Comparison of ENCODE assay signal across 9 cellular contexts in the genomic region with DNA sequence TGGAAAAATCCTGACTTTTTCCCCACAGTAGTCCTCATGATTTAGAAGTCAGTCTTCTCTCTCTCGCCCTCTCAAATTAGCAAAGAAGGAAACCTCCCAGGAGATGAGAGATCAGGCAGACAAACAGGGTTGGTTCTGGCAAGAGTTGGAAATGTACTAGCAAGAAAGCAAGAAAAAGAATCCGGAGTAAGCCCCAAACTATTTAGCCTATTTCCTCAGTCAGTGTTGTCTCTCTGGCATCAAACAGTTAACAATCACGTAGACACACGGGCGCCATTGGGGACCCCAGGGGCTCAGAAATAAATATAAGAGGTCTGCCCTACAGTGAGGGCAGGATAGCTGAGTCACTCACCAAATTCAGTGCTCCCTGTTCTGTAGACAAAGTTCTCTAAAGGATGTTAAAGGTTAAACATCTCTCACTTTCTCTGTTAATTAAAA. TPM values are rescaled to one million over a fixed set of nuclear protein-coding genes. Genes with fewer than 3 reads are reported as not detected.
DNase-seq lines count a peak whose midpoint lies in the region; ATAC-seq and TF ChIP-seq lines count a peak whose summit lies in the region.
"Had no signal": no experiment of that assay in that cellular context is flagged by ENCODE, and none has a peak within 500 bp of the region (broad histone marks: within the 10 kb centered on the region; RNA-seq: fewer than 3 reads in every experiment).

No MANE protein-coding gene starts in this region.

- H3K27ac Mint-ChIP-seq in MCF 10A (ENCODE audit: low read depth, unreplicated experiment): peak overlapping the region; percentile 74
- H3K27ac Mint-ChIP-seq in nephron: peak overlapping the region; percentile 96 to 99 (median 97)

- H3K4me1 ChIP-seq in mammary epithelial cell (ENCODE audit: insufficient read depth, low read length) (peaks cover 17% of the 10 kb centered on the region), esophagus muscularis mucosa (peaks cover 51 to 68% (median 64%) of the 10 kb centered on the region in 4 donors), uterus (peaks cover 0 to 4% of the 10 kb centered on the region in 2 donors)

- no peak overlapping the region for H2AFZ ChIP-seq in mammary epithelial cell (ENCODE audit: low read depth, low read length)

- no TSS peak for BruUV-seq in MCF 10A (replicated peaks; lab: Mats Ljungman, UMichigan)
- no TSS peak for BruUV-seq in mammary epithelial cell (replicated peaks; lab: Mats Ljungman, UMichigan)

- no peaks in the 10 kb centered on the region for H4K20me1 ChIP-seq in mammary epithelial cell (ENCODE audit: insufficient read depth, low read length)

- WGBS in mammary epithelial cell (ENCODE audit: low coverage, missing lambda C conversion rate): 94% methylated on average over 5 of the region's 5 CpGs
- 14% methylated on average over 5 of the region's 5 CpGs for WGBS in esophagus muscularis mucosa

- H3K27me3 ChIP-seq in mammary epithelial cell (ENCODE audit: insufficient read depth, low read length) (no peaks in the 10 kb centered on the region), esophagus muscularis mucosa (no peaks in the 10 kb centered on the region), uterus (no peaks in the 10 kb centered on the region)

- H3K4me1 Mint-ChIP-seq in MCF 10A (ENCODE audit: insufficient read depth, unreplicated experiment): peaks cover 28% of the 10 kb centered on the region
- peaks cover 58% of the 10 kb centered on the region for H3K4me1 Mint-ChIP-seq in nephron

- intact Hi-C loops in MCF 10A (cut with micrococcal nuclease): no loop called here
- intact Hi-C loops in mammary epithelial cell (cut with micrococcal nuclease): no loop called here
- intact Hi-C loops in esophagus muscularis mucosa (cut with DNase I): no loop called here
- intact Hi-C loops in uterus (cut with DNase I; ENCODE audit: low total_unique reads): no loop called here

- TF ChIP-seq POLR2A in esophagus muscularis mucosa (IDR thresholded peaks at IDR 0.05; ENCODE audit: low read depth) (no peak), uterus (IDR thresholded peaks at IDR 0.05) (no peak)

- no peaks in the 10 kb centered on the region for H3K9me3 Mint-ChIP-seq in MCF 10A (ENCODE audit: unreplicated experiment)
- H3K9me3 Mint-ChIP-seq in nephron: no peaks in the 10 kb centered on the region

- H3K4me3 ChIP-seq in mammary epithelial cell (replicated peaks in 1 of 3; ENCODE audit: insufficient read depth in 1 of 3, low read depth in 2 of 3, low read length in 3 of 3): no peak overlapping the region
- H3K4me3 ChIP-seq in esophagus muscularis mucosa: peak overlapping the region; percentile 12 to 37 (median 25)
- no peak overlapping the region for H3K4me3 ChIP-seq in uterus

- H3K4me2 ChIP-seq in mammary epithelial cell (ENCODE audit: insufficient read depth, low read depth, low read length): no peak overlapping the region

- H3K79me2 ChIP-seq in mammary epithelial cell (ENCODE audit: insufficient read depth, low read length): no peaks in the 10 kb centered on the region

- no peaks in the 10 kb centered on the region for H3K27me3 Mint-ChIP-seq in MCF 10A (ENCODE audit: insufficient read depth, unreplicated experiment)
- no peaks in the 10 kb centered on the region for H3K27me3 Mint-ChIP-seq in nephron (ENCODE audit: low read depth)

- H3K36me3 ChIP-seq in mammary epithelial cell (ENCODE audit: insufficient read depth, low read length) (no peaks in the 10 kb centered on the region), esophagus muscularis mucosa (no peaks in the 10 kb centered on the region), uterus (no peaks in the 10 kb centered on the region)

- H3K36me3 Mint-ChIP-seq in MCF 10A (ENCODE audit: insufficient read depth, unreplicated experiment) (peaks cover 4% of the 10 kb centered on the region), nephron (ENCODE audit: low read depth) (no peaks in the 10 kb centered on the region)

- POLR2A ChIA-PET in MCF 10A (lab: Yijun Ruan, JAX): interaction anchor here (0.8 to 2.4 kb wide), 4 partner anchors 12 to 151 kb away, joined by 3 to 6 read pairs (median 3); partner anchors contain the start of genes CFAP68, CRYAB and NKAPD1

- H3K4me3 Mint-ChIP-seq in MCF 10A (ENCODE audit: unreplicated experiment) (no peak overlapping the region), nephron (peak overlapping the region; percentile 51 to 64 (median 52))

- DNase-seq in MCF 10A (ENCODE audit: unreplicated experiment): no peak
- no peak for DNase-seq in mammary epithelial cell
- DNase-seq in esophagus muscularis mucosa (ENCODE audit: extremely low spot score): peak; percentile 78
- DNase-seq in uterus: no peak
- no peak for DNase-seq in AML-193 (lab: John Stamatoyannopoulos, UW)
- DNase-seq in NCI-H2081 treated with DMSO at 0.1 percent for 48 hours (lab: John Stamatoyannopoulos, UW): no peak
- DNase-seq: activated naive CD4-positive, alpha-beta T cell treated with anti-CD3 and anti-CD28 coated beads, Interleukin-2, amount 50 U/mL, for 16 hours had no signal

- TF ChIP-seq EP300 in esophagus muscularis mucosa (IDR thresholded peaks at IDR 0.05): no peak

- in situ Hi-C loops in mammary epithelial cell (cut with MboI; ENCODE audit: low sequenced_read_pairs in 2 of 2): no loop called here

- no peak for ATAC-seq in HG02981 (IDR thresholded peaks at IDR 0.05; ENCODE audit: unreplicated experiment)

- H3K27ac ChIP-seq in mammary epithelial cell (ENCODE audit: insufficient read depth, low read depth, low read length) (no peak overlapping the region), esophagus muscularis mucosa (replicated peaks in 1 of 4) (peak overlapping the region; percentile 87 to 93 (median 92)), uterus (peak overlapping the region; percentile 87 to 94)

- CTCF ChIA-PET in MCF 10A (lab: Yijun Ruan, JAX) (interaction anchor here (0.5 to 0.6 kb wide), 2 partner anchors 20 to 161 kb away, joined by 3 to 5 read pairs; no protein-coding TSS in a partner anchor), mammary epithelial cell (lab: Charles Lee; ENCODE audit: low non-redundant PET) (no interaction called here)

- TF ChIP-seq CTCF in MCF 10A (IDR thresholded peaks at IDR 0.05; ENCODE audit: unreplicated experiment): no peak
- no peak for TF ChIP-seq CTCF in mammary epithelial cell (conservative IDR thresholded peaks at IDR 0.05 in 1 of 2, IDR thresholded peaks at IDR 0.05 in 1 of 2; ENCODE audit: extremely low read depth in 1 of 2, insufficient read depth in 1 of 2, low read depth in 1 of 2, low read length in 2 of 2)
- no peak for TF ChIP-seq CTCF in esophagus muscularis mucosa (IDR thresholded peaks at IDR 0.05)
- TF ChIP-seq CTCF in nephron (IDR thresholded peaks at IDR 0.05; ENCODE audit: unreplicated experiment in 3 of 3): no peak
- TF ChIP-seq CTCF in uterus (IDR thresholded peaks at IDR 0.05): no peak

- dilution Hi-C loops in mammary epithelial cell (cut with HindIII; ENCODE audit: low sequenced_read_pairs): loop anchor here (10.0 kb wide), 1 partner anchor 61 kb away; no protein-coding TSS in a partner anchor

- no peak overlapping the region for H3K9ac ChIP-seq in mammary epithelial cell (ENCODE audit: insufficient read depth, low read length)

- H3K9me3 ChIP-seq in mammary epithelial cell (replicated peaks; ENCODE audit: insufficient read depth, low read length) (no peaks in the 10 kb centered on the region), esophagus muscularis mucosa (no peaks in the 10 kb centered on the region), uterus (no peaks in the 10 kb centered on the region)

RNA-seq across cellular contexts. Expression of gene C11orf52, which starts 4.7 kb away (rescaled TPM):
- total RNA-seq in MCF 10A (2022) (1.3 and 2.0 TPM in 2 replicates), mammary epithelial cell (1 to 10 TPM in 1 of 2 donors, under 1 TPM in 1; 0.67 to 1.6 TPM), esophagus muscularis mucosa (1 to 10 TPM; 1.8 to 6.9 (median 2.9) TPM), uterus (1 to 10 TPM in 2 of 4 donors, not detected in 2; 1.6 to 2.4 TPM)
- 1.5 TPM for polyA plus RNA-seq in mammary epithelial cell
- polyA minus RNA-seq in mammary epithelial cell: not detected

RNA-seq across cellular contexts. Expression of gene HSPB2, which starts 10.8 kb away (rescaled TPM):
- 0.23 TPM in 1 of 2 replicates, not detected in the other for total RNA-seq in MCF 10A (2022)
- total RNA-seq in mammary epithelial cell: 1 to 10 TPM in 1 of 2 donors, under 1 TPM in 1; 0.38 to 1.3 TPM
- 0.16 TPM for polyA plus RNA-seq in mammary epithelial cell
- not detected for polyA minus RNA-seq in mammary epithelial cell
- 1 to 10 TPM; 1.2 to 4.0 (median 2.4) TPM for total RNA-seq in esophagus muscularis mucosa
- total RNA-seq in uterus: 1 to 10 TPM in 1 of 4 donors, under 1 TPM in 1, not detected in 2; 0.21 to 5.2 TPM

RNA-seq across cellular contexts. Expression of gene CRYAB, which starts 11.8 kb away (rescaled TPM):
- total RNA-seq in MCF 10A (2022) (1.2 and 2.5 TPM in 2 replicates), mammary epithelial cell (100 to 1,000 TPM in 1 of 2 donors, 10 to 100 TPM in 1; 12.7 to 110 TPM), esophagus muscularis mucosa (100 to 1,000 TPM; 315 to 493 (median 382) TPM), uterus (100 to 1,000 TPM in 1 of 4 donors, 10 to 100 TPM in 3; 19.9 to 179 (median 56.5) TPM)
- 8.1 TPM for polyA plus RNA-seq in mammary epithelial cell
- 29.4 TPM for polyA minus RNA-seq in mammary epithelial cell

RNA-seq across cellular contexts. Expression of gene DIXDC1, which starts 13.8 kb away (rescaled TPM):
- total RNA-seq in MCF 10A (2022): 21.0 and 47.3 TPM in 2 replicates
- total RNA-seq in mammary epithelial cell: 10 to 100 TPM in 1 of 2 donors, 1 to 10 TPM in 1; 5.1 to 23.7 TPM
- polyA plus RNA-seq in mammary epithelial cell: 6.2 TPM
- polyA minus RNA-seq in mammary epithelial cell: 15.9 TPM
- 100 to 1,000 TPM; 101 to 168 (median 122) TPM for total RNA-seq in esophagus muscularis mucosa
- total RNA-seq in uterus: 10 to 100 TPM; 38.7 to 63.0 (median 51.4) TPM

RNA-seq across cellular contexts. Expression of gene CFAP68, which starts 44.0 kb away (rescaled TPM):
- 33.6 and 38.3 TPM in 2 replicates for total RNA-seq in MCF 10A (2022)
- 10 to 100 TPM; 12.5 to 23.7 TPM for total RNA-seq in mammary epithelial cell
- 27.4 TPM for polyA plus RNA-seq in mammary epithelial cell
- polyA minus RNA-seq in mammary epithelial cell: 1.6 TPM
- total RNA-seq in esophagus muscularis mucosa: 10 to 100 TPM in 3 of 4 donors, 1 to 10 TPM in 1; 8.7 to 21.7 (median 19.9) TPM
- 10 to 100 TPM in 1 of 4 donors, 1 to 10 TPM in 2, under 1 TPM in 1; 0.29 to 22.8 (median 4.2) TPM for total RNA-seq in uterus

Comparison
In these comparisons a context has a peak if more than half of its experiments do, and no peak if none do; other contexts are left out.
1. H3K4me3 ChIP-seq: peak in esophagus muscularis mucosa (4 of 4); none in mammary epithelial cell (0 of 3) and uterus (0 of 2).